ENCODE assay signal across 28 cellular contexts in the genomic region with DNA sequence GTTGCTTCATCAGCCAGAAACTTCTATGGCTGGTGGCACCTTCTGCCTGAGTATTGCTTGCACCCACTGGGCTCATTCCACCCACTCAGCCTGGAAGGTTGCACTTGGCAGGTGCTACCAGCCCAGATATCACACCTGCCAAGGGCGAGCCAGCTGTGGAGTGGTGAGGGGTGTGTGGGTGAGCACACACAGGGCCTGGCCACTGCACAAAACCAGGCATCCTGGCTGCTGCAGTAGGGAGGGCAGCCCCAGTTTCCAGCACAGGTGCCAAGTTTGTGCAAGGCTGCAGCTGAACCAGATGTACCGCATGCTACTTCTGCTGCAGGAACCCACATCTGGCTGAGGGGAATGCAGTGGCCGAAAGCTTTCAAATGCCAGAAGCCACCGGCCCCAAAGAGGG.
"Had no signal": no experiment of that assay in that cellular context is flagged by ENCODE, and none has a peak within 500 bp of the region (broad histone marks: within the 10 kb centered on the region; RNA-seq: fewer than 3 reads in every experiment).

No MANE protein-coding gene starts in this region.

- H3K9me3 ChIP-seq: gastrocnemius medialis, ovary, prostate gland, transverse colon, uterus had no signal

- H3K36me3 ChIP-seq: gastrocnemius medialis, ovary, prostate gland, transverse colon, uterus had no signal

- H3K4me3 Mint-ChIP-seq: activated CD4-positive, alpha-beta T cell treated with anti-CD3 and anti-CD28 coated beads for 36 hours; activated CD8-positive, alpha-beta memory T cell treated with anti-CD3 and anti-CD28 coated beads, Interleukin-2, amount 10 ng/mL, durations not matched to agents 7 days and 5 days; activated CD8-positive, alpha-beta T cell treated with anti-CD3 and anti-CD28 coated beads, Interleukin-2, amount 10 ng/mL, durations not matched to agents 7 days and 5 days; activated naive CD8-positive, alpha-beta T cell; brain; effector memory CD8-positive, alpha-beta T cell; mesothelial cell of epicardium; naive B cell; nephron progenitor cell; stimulated activated naive B cell treated with anti-CD40 and anti-IgM and Interleukin-4, amounts not matched to agents 10 μg/mL and 1 μg/mL and 100 μg/mL, for 72 hours had no signal

- H3K27me3 Mint-ChIP-seq: activated CD4-positive, alpha-beta T cell treated with anti-CD3 and anti-CD28 coated beads for 36 hours; activated CD8-positive, alpha-beta memory T cell treated with anti-CD3 and anti-CD28 coated beads, Interleukin-2, amount 10 ng/mL, durations not matched to agents 7 days and 5 days; activated naive CD8-positive, alpha-beta T cell; brain; effector memory CD8-positive, alpha-beta T cell; naive B cell; stimulated activated naive B cell treated with anti-CD40 and anti-IgM and Interleukin-4, amounts not matched to agents 10 μg/mL and 1 μg/mL and 100 μg/mL, for 72 hours had no signal

- H2AFZ ChIP-seq: hepatocyte had no signal

- H3K36me3 Mint-ChIP-seq: activated CD8-positive, alpha-beta memory T cell treated with anti-CD3 and anti-CD28 coated beads, Interleukin-2, amount 10 ng/mL, durations not matched to agents 7 days and 5 days; activated naive CD8-positive, alpha-beta T cell; brain; mesothelial cell of epicardium; naive B cell; stimulated activated naive B cell treated with anti-CD40 and anti-IgM and Interleukin-4, amounts not matched to agents 10 μg/mL and 1 μg/mL and 100 μg/mL, for 72 hours had no signal

- ATAC-seq: activated CD4-positive, alpha-beta T cell treated with anti-CD3 and anti-CD28 coated beads for 36 hours; activated CD8-positive, alpha-beta memory T cell treated with anti-CD3 and anti-CD28 coated beads, Interleukin-2, amount 10 ng/mL, durations not matched to agents 7 days and 5 days; activated CD8-positive, alpha-beta T cell treated with anti-CD3 and anti-CD28 coated beads, Interleukin-2, amount 10 ng/mL, durations not matched to agents 7 days and 5 days; effector memory CD8-positive, alpha-beta T cell; gastrocnemius medialis; left cardiac atrium; sciatic nerve; stimulated activated naive B cell treated with anti-CD40 and anti-IgM and Interleukin-4, amounts not matched to agents 10 μg/mL and 1 μg/mL and 100 μg/mL, for 72 hours had no signal

- H3K27ac Mint-ChIP-seq: activated CD4-positive, alpha-beta T cell treated with anti-CD3 and anti-CD28 coated beads for 36 hours; activated CD8-positive, alpha-beta memory T cell treated with anti-CD3 and anti-CD28 coated beads, Interleukin-2, amount 10 ng/mL, durations not matched to agents 7 days and 5 days; activated CD8-positive, alpha-beta T cell treated with anti-CD3 and anti-CD28 coated beads, Interleukin-2, amount 10 ng/mL, durations not matched to agents 7 days and 5 days; activated naive CD8-positive, alpha-beta T cell; brain; effector memory CD8-positive, alpha-beta T cell; mesothelial cell of epicardium; naive B cell; nephron progenitor cell; stimulated activated naive B cell treated with anti-CD40 and anti-IgM and Interleukin-4, amounts not matched to agents 10 μg/mL and 1 μg/mL and 100 μg/mL, for 72 hours had no signal

- H3K27ac ChIP-seq: gastrocnemius medialis, hepatocyte, ovary, prostate gland, transverse colon, uterus had no signal

- H3K27me3 ChIP-seq: gastrocnemius medialis, hepatocyte, ovary, transverse colon, uterus had no signal

- H3K4me1 Mint-ChIP-seq: activated CD4-positive, alpha-beta T cell treated with anti-CD3 and anti-CD28 coated beads for 36 hours; activated CD8-positive, alpha-beta memory T cell treated with anti-CD3 and anti-CD28 coated beads, Interleukin-2, amount 10 ng/mL, durations not matched to agents 7 days and 5 days; brain; naive B cell; nephron progenitor cell; stimulated activated naive B cell treated with anti-CD40 and anti-IgM and Interleukin-4, amounts not matched to agents 10 μg/mL and 1 μg/mL and 100 μg/mL, for 72 hours had no signal

- H3K4me2 ChIP-seq: hepatocyte had no signal

- H3K4me1 ChIP-seq: gastrocnemius medialis, prostate gland, transverse colon, uterus had no signal

- DNase-seq: activated CD4-positive, alpha-beta T cell treated with anti-CD3 and anti-CD28 coated beads for 36 hours; activated CD4-positive, CD25-positive, alpha-beta regulatory T cell; activated CD8-positive, alpha-beta memory T cell treated with anti-CD3 and anti-CD28 coated beads, Interleukin-2, amount 10 ng/mL, durations not matched to agents 7 days and 5 days; activated CD8-positive, alpha-beta T cell treated with anti-CD3 and anti-CD28 coated beads, Interleukin-2, amount 10 ng/mL, durations not matched to agents 7 days and 5 days; activated naive CD4-positive, alpha-beta T cell; activated T-cell treated with anti-CD3 and anti-CD28 coated beads, Interleukin-2, amount 50 U/mL, for 48 hours; cortex of kidney; effector memory CD8-positive, alpha-beta T cell; erythroblast; gastrocnemius medialis; left cardiac atrium; mammary epithelial cell; naive B cell; nephron progenitor cell; ovary; retina; small intestine; stimulated activated CD4-positive, alpha-beta T cell treated with anti-CD3 and anti-CD28 coated beads, Interleukin-4, amount 100 ng/mL, for 24 hours; stimulated activated naive B cell treated with anti-CD40 and anti-IgM and Interleukin-4, amounts not matched to agents 10 μg/mL and 1 μg/mL and 100 μg/mL, for 72 hours; transverse colon; uterus had no signal

- H3K79me2 ChIP-seq: hepatocyte had no signal

- H3K4me3 ChIP-seq: gastrocnemius medialis, hepatocyte, ovary, prostate gland, transverse colon, uterus had no signal

- FAIRE-seq: keratinocyte, small intestine had no signal

- H3K9me3 Mint-ChIP-seq: mesothelial cell of epicardium, nephron progenitor cell had no signal
